Comparison of ENCODE assay signal across 39 cellular contexts in the genomic region with DNA sequence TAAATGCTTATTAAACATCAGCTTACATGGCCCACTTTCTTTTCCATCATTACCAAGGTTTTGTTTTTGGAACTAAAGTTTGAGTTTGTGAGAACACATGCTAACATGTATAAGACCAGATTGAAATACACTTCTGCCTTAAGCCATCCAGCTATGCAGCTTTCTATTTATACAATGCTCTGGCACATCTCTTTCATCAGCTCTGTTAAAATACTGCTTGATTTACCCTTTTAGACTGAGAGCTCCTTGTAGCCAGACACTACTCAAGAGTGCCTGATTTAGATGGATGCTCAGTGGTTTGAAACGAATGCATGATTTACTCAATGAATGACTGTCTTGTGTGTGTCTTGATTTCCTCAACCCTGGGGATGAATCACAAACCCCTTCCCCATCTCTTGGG.
"Had no signal": no experiment of that assay in that cellular context is flagged by ENCODE, and none has a peak within 500 bp of the region (broad histone marks: within the 10 kb centered on the region; RNA-seq: fewer than 3 reads in every experiment).

No MANE protein-coding gene starts in this region.

- H3K4me3 ChIP-seq: adrenal gland, ascending aorta, body of pancreas, breast epithelium, cardiac muscle cell had no signal

- H3K36me3 Mint-ChIP-seq: activated naive CD4-positive, alpha-beta T cell treated with anti-CD3 and anti-CD28 coated beads, Interleukin-2, amount 10 ng/mL, durations not matched to agents 7 days and 5 days; activated naive CD4-positive, alpha-beta T cell treated with anti-CD3 and anti-CD28 coated beads, Interleukin-2, amount 50 U/mL, for 24 hours; activated naive CD4-positive, alpha-beta T cell treated with anti-CD3 and anti-CD28 coated beads, Interleukin-2, amount 50 U/mL, for 72 hours; activated naive CD8-positive, alpha-beta T cell; activated naive CD8-positive, alpha-beta T cell treated with anti-CD3 and anti-CD28 coated beads for 36 hours; activated naive CD8-positive, alpha-beta T cell treated with anti-CD3 and anti-CD28 coated beads, Interleukin-2, amount 10 ng/mL, durations not matched to agents 7 days and 5 days; brain had no signal

- H3K36me3 ChIP-seq: adrenal gland, ascending aorta, brain microvascular endothelial cell, breast epithelium, cardiac muscle cell had no signal

- ATAC-seq: activated naive CD4-positive, alpha-beta T cell treated with anti-CD3 and anti-CD28 coated beads, Interleukin-2, amount 50 U/mL, for 72 hours; activated naive CD8-positive, alpha-beta T cell treated with anti-CD3 and anti-CD28 coated beads, Interleukin-2, amount 50 U/mL, for 24 hours; activated T-cell treated with anti-CD3 and anti-CD28 coated beads, Interleukin-2, amount 50 U/mL, for 4 hours; activated T-cell treated with anti-CD3 and anti-CD28 coated beads, Interleukin-2, amount 50 U/mL, for 72 hours; activated T-helper 17 cell treated with anti-CD3 and anti-CD28 coated beads, Interleukin-2, amount 50 U/mL, for 72 hours; body of pancreas had no signal

- H3K27ac Mint-ChIP-seq: activated naive CD4-positive, alpha-beta T cell treated with anti-CD3 and anti-CD28 coated beads for 36 hours; activated naive CD4-positive, alpha-beta T cell treated with anti-CD3 and anti-CD28 coated beads, Interleukin-2, amount 10 ng/mL, durations not matched to agents 7 days and 5 days; activated naive CD4-positive, alpha-beta T cell treated with anti-CD3 and anti-CD28 coated beads, Interleukin-2, amount 50 U/mL, for 24 hours; activated naive CD4-positive, alpha-beta T cell treated with anti-CD3 and anti-CD28 coated beads, Interleukin-2, amount 50 U/mL, for 72 hours; activated naive CD8-positive, alpha-beta T cell; activated naive CD8-positive, alpha-beta T cell treated with anti-CD3 and anti-CD28 coated beads for 36 hours; activated naive CD8-positive, alpha-beta T cell treated with anti-CD3 and anti-CD28 coated beads, Interleukin-2, amount 10 ng/mL, durations not matched to agents 7 days and 5 days; activated naive CD8-positive, alpha-beta T cell treated with anti-CD3 and anti-CD28 coated beads, Interleukin-2, amount 50 U/mL, for 24 hours; activated T-cell treated with anti-CD3 and anti-CD28 coated beads, Interleukin-2, amount 50 U/mL, for 24 hours; activated T-cell treated with anti-CD3 and anti-CD28 coated beads, Interleukin-2, amount 50 U/mL, for 72 hours; activated T-helper 1 cell treated with anti-CD3 and anti-CD28 coated beads, Interleukin-12 subunit alpha, Interleukin-12 subunit beta, Interleukin-2, Interleukin-4 antibody, amounts not matched to agents 30 ng/mL and 10 ng/mL and 1 ng/mL, durations not matched to agents 14 hours and 24 hours and 36 hours; activated T-helper 17 cell treated with anti-CD3 and anti-CD28 coated beads, Interleukin-2, amount 50 U/mL, for 72 hours; activated T-helper 2 cell treated with anti-CD3 and anti-CD28 coated beads, Interferon-gamma antibody, Interleukin-2, Interleukin-4, amounts not matched to agents 10 μg/mL and 5 μg/mL and 100 μg/mL, durations not matched to agents 14 hours and 24 hours and 36 hours; brain had no signal

- H3K4me1 ChIP-seq: adrenal gland, ascending aorta, body of pancreas, breast epithelium had no signal

- H3K27ac ChIP-seq: adrenal gland, ascending aorta, body of pancreas, brain microvascular endothelial cell, breast epithelium, cardiac muscle cell had no signal

- H3K4me1 Mint-ChIP-seq: activated naive CD4-positive, alpha-beta T cell treated with anti-CD3 and anti-CD28 coated beads, Interleukin-2, amount 10 ng/mL, durations not matched to agents 7 days and 5 days; activated naive CD4-positive, alpha-beta T cell treated with anti-CD3 and anti-CD28 coated beads, Interleukin-2, amount 50 U/mL, for 24 hours; activated naive CD8-positive, alpha-beta T cell treated with anti-CD3 and anti-CD28 coated beads for 36 hours; activated naive CD8-positive, alpha-beta T cell treated with anti-CD3 and anti-CD28 coated beads, Interleukin-2, amount 10 ng/mL, durations not matched to agents 7 days and 5 days; activated naive CD8-positive, alpha-beta T cell treated with anti-CD3 and anti-CD28 coated beads, Interleukin-2, amount 50 U/mL, for 24 hours; activated T-helper 17 cell treated with anti-CD3 and anti-CD28 coated beads, Interleukin-2, amount 50 U/mL, for 72 hours; brain; central memory CD8-positive, alpha-beta T cell had no signal

- H3K9me3 ChIP-seq: adrenal gland, ascending aorta, body of pancreas, breast epithelium had no signal

- H3K4me3 Mint-ChIP-seq: activated naive CD4-positive, alpha-beta T cell treated with anti-CD3 and anti-CD28 coated beads for 36 hours; activated naive CD4-positive, alpha-beta T cell treated with anti-CD3 and anti-CD28 coated beads, Interleukin-2, amount 10 ng/mL, durations not matched to agents 7 days and 5 days; activated naive CD4-positive, alpha-beta T cell treated with anti-CD3 and anti-CD28 coated beads, Interleukin-2, amount 50 U/mL, for 24 hours; activated naive CD8-positive, alpha-beta T cell; activated naive CD8-positive, alpha-beta T cell treated with anti-CD3 and anti-CD28 coated beads for 36 hours; activated naive CD8-positive, alpha-beta T cell treated with anti-CD3 and anti-CD28 coated beads, Interleukin-2, amount 10 ng/mL, durations not matched to agents 7 days and 5 days; activated naive CD8-positive, alpha-beta T cell treated with anti-CD3 and anti-CD28 coated beads, Interleukin-2, amount 50 U/mL, for 24 hours; activated T-cell treated with anti-CD3 and anti-CD28 coated beads, Interleukin-2, amount 50 U/mL, for 24 hours; activated T-cell treated with anti-CD3 and anti-CD28 coated beads, Interleukin-2, amount 50 U/mL, for 4 hours; activated T-cell treated with anti-CD3 and anti-CD28 coated beads, Interleukin-2, amount 50 U/mL, for 72 hours; activated T-helper 1 cell treated with anti-CD3 and anti-CD28 coated beads, Interleukin-12 subunit alpha, Interleukin-12 subunit beta, Interleukin-2, Interleukin-4 antibody, amounts not matched to agents 30 ng/mL and 10 ng/mL and 1 ng/mL, durations not matched to agents 14 hours and 24 hours and 36 hours; activated T-helper 17 cell treated with anti-CD3 and anti-CD28 coated beads, Interleukin-2, amount 50 U/mL, for 72 hours; brain; central memory CD8-positive, alpha-beta T cell had no signal

- DNase-seq: activated effector memory CD4-positive, alpha-beta T cell treated with anti-CD3 and anti-CD28 coated beads, Interleukin-2, amount 50 U/mL, for 16 hours; activated effector memory CD4-positive, alpha-beta T cell treated with Interleukin-2 at 50 U/mL for 16 hours; activated gamma-delta T cell; activated gamma-delta T cell treated with Interleukin-2 at 50 U/mL for 16 hours; activated naive CD4-positive, alpha-beta T cell; activated naive CD4-positive, alpha-beta T cell treated with anti-CD3 and anti-CD28 coated beads for 36 hours; activated naive CD4-positive, alpha-beta T cell treated with anti-CD3 and anti-CD28 coated beads, Interleukin-2, amount 10 ng/mL, durations not matched to agents 7 days and 5 days; activated naive CD4-positive, alpha-beta T cell treated with anti-CD3 and anti-CD28 coated beads, Interleukin-2, amount 50 U/mL, for 16 hours; activated naive CD4-positive, alpha-beta T cell treated with Interleukin-2 at 50 U/mL for 16 hours; activated naive CD8-positive, alpha-beta T cell treated with anti-CD3 and anti-CD28 coated beads for 36 hours; activated naive CD8-positive, alpha-beta T cell treated with anti-CD3 and anti-CD28 coated beads, Interleukin-2, amount 10 ng/mL, durations not matched to agents 7 days and 5 days; activated naive CD8-positive, alpha-beta T cell treated with anti-CD3 and anti-CD28 coated beads, Interleukin-2, amount 50 U/mL, for 24 hours; activated T-cell treated with anti-CD3 and anti-CD28 coated beads for 4 hours; activated T-cell treated with anti-CD3 and anti-CD28 coated beads, Interleukin-2, amount 50 U/mL, for 1 hour; activated T-cell treated with anti-CD3 and anti-CD28 coated beads, Interleukin-2, amount 50 U/mL, for 24 hours; activated T-cell treated with anti-CD3 and anti-CD28 coated beads, Interleukin-2, amount 50 U/mL, for 4 hours; activated T-cell treated with anti-CD3 and anti-CD28 coated beads, Interleukin-2, amount 50 U/mL, for 48 hours; activated T-cell treated with anti-CD3 and anti-CD28 coated beads, Interleukin-2, amount 50 U/mL, for 72 hours; adrenal gland; amniotic stem cell; amygdala; anterior cingulate cortex; aorta; body of pancreas; brain microvascular endothelial cell; caudate nucleus; central memory CD4-positive, alpha-beta T cell; cerebellar nuclear complex had no signal

- H3K27me3 Mint-ChIP-seq: activated naive CD4-positive, alpha-beta T cell treated with anti-CD3 and anti-CD28 coated beads, Interleukin-2, amount 10 ng/mL, durations not matched to agents 7 days and 5 days; activated naive CD4-positive, alpha-beta T cell treated with anti-CD3 and anti-CD28 coated beads, Interleukin-2, amount 50 U/mL, for 24 hours; activated naive CD8-positive, alpha-beta T cell; activated naive CD8-positive, alpha-beta T cell treated with anti-CD3 and anti-CD28 coated beads for 36 hours; activated naive CD8-positive, alpha-beta T cell treated with anti-CD3 and anti-CD28 coated beads, Interleukin-2, amount 50 U/mL, for 24 hours; activated T-cell treated with anti-CD3 and anti-CD28 coated beads, Interleukin-2, amount 50 U/mL, for 24 hours; activated T-helper 17 cell treated with anti-CD3 and anti-CD28 coated beads, Interleukin-2, amount 50 U/mL, for 72 hours; brain; central memory CD8-positive, alpha-beta T cell had no signal

- H3K27me3 ChIP-seq: adrenal gland, ascending aorta, body of pancreas, brain microvascular endothelial cell, breast epithelium, cardiac muscle cell had no signal

- H3K9me3 Mint-ChIP-seq: activated naive CD4-positive, alpha-beta T cell treated with anti-CD3 and anti-CD28 coated beads for 36 hours; activated naive CD4-positive, alpha-beta T cell treated with anti-CD3 and anti-CD28 coated beads, Interleukin-2, amount 10 ng/mL, durations not matched to agents 7 days and 5 days; activated naive CD4-positive, alpha-beta T cell treated with anti-CD3 and anti-CD28 coated beads, Interleukin-2, amount 50 U/mL, for 24 hours; activated naive CD8-positive, alpha-beta T cell treated with anti-CD3 and anti-CD28 coated beads for 36 hours; activated naive CD8-positive, alpha-beta T cell treated with anti-CD3 and anti-CD28 coated beads, Interleukin-2, amount 10 ng/mL, durations not matched to agents 7 days and 5 days; activated naive CD8-positive, alpha-beta T cell treated with anti-CD3 and anti-CD28 coated beads, Interleukin-2, amount 50 U/mL, for 24 hours; activated T-cell treated with anti-CD3 and anti-CD28 coated beads, Interleukin-2, amount 50 U/mL, for 24 hours; activated T-cell treated with anti-CD3 and anti-CD28 coated beads, Interleukin-2, amount 50 U/mL, for 4 hours; activated T-helper 1 cell treated with anti-CD3 and anti-CD28 coated beads, Interleukin-12 subunit alpha, Interleukin-12 subunit beta, Interleukin-2, Interleukin-4 antibody, amounts not matched to agents 30 ng/mL and 10 ng/mL and 1 ng/mL, durations not matched to agents 14 hours and 24 hours and 36 hours; activated T-helper 17 cell treated with anti-CD3 and anti-CD28 coated beads, Interleukin-2, amount 50 U/mL, for 72 hours; activated T-helper 2 cell treated with anti-CD3 and anti-CD28 coated beads, Interferon-gamma antibody, Interleukin-2, Interleukin-4, amounts not matched to agents 10 μg/mL and 5 μg/mL and 100 μg/mL, durations not matched to agents 14 hours and 24 hours and 36 hours; central memory CD8-positive, alpha-beta T cell had no signal
